ENCODE assay signal across 1 cellular context in the genomic region with DNA sequence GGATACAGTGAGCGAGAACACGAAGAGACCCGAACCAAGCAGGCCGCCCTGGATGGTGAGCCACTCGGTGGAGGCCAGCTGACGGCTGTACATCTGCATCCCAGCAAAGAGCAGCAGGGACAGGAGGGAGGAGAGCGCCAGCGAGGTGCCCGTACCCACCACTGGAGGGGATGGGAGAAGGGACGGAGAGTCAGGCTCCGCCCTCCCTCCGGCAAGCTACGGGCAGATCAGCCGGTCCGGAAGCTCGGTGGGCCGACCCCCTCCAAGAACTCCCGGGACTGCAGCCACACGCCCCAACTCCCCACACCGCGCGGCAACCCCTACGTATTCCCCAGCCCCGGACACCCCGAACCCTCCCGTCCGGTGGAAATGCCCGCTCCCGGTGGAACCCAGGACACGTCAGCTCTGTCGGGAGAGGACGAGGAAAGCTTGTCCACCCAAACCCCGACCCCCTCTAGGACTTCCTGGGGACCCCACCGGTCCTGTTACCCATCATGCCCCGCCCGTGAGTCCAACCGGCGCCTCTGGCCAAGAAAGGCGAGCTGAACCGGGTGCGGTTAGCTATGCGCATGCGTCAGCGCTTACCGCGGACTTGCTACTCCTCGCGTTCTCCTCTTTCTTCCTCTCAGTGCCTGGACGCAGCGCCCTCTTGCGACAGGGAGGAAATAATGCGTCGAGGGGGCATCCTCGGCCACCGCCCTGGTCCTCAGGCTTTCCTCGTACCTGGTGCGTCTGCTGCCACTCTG.
TF ChIP-seq lines count a peak whose summit lies in the region.

A gene (minus strand): TSS at position 573 of the 746 bp plus-strand sequence. CDS start 80 bp downstream, at position 493.

TF ChIP-seq in HepG2, 621 proteins besides CTCF, POLR2A, EP300 and RAD21 (continued from another document and continues in another):
- no peak for TF ChIP-seq ZNF354B (CRISPR knock-in tag; IDR thresholded peaks at IDR 0.05)
- peak; percentile 67 for TF ChIP-seq HNRNPK (IDR thresholded peaks at IDR 0.05; ENCODE audit: low read depth, low read length, poor library complexity, severe bottlenecking)
- no peak for TF ChIP-seq ZNF12 (CRISPR knock-in tag; IDR thresholded peaks at IDR 0.05)
- TF ChIP-seq ZFX (CRISPR knock-in tag; IDR thresholded peaks at IDR 0.05; ENCODE audit: low read depth) = no peak
- TF ChIP-seq PAF1 (CRISPR knock-in tag; IDR thresholded peaks at IDR 0.05) = no peak
- TF ChIP-seq, protein P1, sequence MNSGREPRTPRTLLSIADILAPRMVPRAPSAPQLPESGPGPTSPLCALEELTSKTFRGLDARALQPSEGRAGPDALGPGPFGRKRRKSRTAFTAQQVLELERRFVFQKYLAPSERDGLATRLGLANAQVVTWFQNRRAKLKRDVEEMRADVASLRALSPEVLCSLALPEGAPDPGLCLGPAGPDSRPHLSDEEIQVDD (CRISPR knock-in tag; IDR thresholded peaks at IDR 0.05; ENCODE audit: borderline replicate concordance) = no peak
- TF ChIP-seq, protein P2, sequence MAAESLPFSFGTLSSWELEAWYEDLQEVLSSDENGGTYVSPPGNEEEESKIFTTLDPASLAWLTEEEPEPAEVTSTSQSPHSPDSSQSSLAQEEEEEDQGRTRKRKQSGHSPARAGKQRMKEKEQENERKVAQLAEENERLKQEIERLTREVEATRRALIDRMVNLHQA (CRISPR knock-in tag; IDR thresholded peaks at IDR 0.05) = no peak
- peak; percentile 67; the same call in 1 of the 2 replicates for TF ChIP-seq CREM (IDR thresholded peaks at IDR 0.05)
- no peak for TF ChIP-seq CREM (CRISPR knock-in tag; IDR thresholded peaks at IDR 0.05)
- TF ChIP-seq ZNF766 (CRISPR knock-in tag; IDR thresholded peaks at IDR 0.05; ENCODE audit: borderline replicate concordance) = 0 out of 2 replicates have a peak, but pooled peaks have one; percentile 73
- no peak for TF ChIP-seq ZNF432 (CRISPR knock-in tag; IDR thresholded peaks at IDR 0.05; ENCODE audit: borderline replicate concordance)
- no peak for TF ChIP-seq ZMYM2 (CRISPR knock-in tag; IDR thresholded peaks at IDR 0.05)
- no peak for TF ChIP-seq ZNF674 (CRISPR knock-in tag; IDR thresholded peaks at IDR 0.05; ENCODE audit: low read depth)
- TF ChIP-seq ZNF619 (CRISPR knock-in tag; IDR thresholded peaks at IDR 0.05) = no peak
- TF ChIP-seq ZNF124 (CRISPR knock-in tag; IDR thresholded peaks at IDR 0.05) = no peak
- no peak for TF ChIP-seq KAT2B (IDR thresholded peaks at IDR 0.05; ENCODE audit: borderline replicate concordance, low read depth, low read length)
- 0 out of 2 replicates have a peak, but pooled peaks have one; percentile 46 for TF ChIP-seq TP53 (CRISPR knock-in tag; conservative IDR thresholded peaks at IDR 0.05)
- no peak for TF ChIP-seq SIX1 (CRISPR knock-in tag; IDR thresholded peaks at IDR 0.05; ENCODE audit: borderline replicate concordance)
- TF ChIP-seq ZNF317 (CRISPR knock-in tag; IDR thresholded peaks at IDR 0.05) = peak; percentile 17; the same call in 1 of the 2 replicates
- TF ChIP-seq ZNF775 (CRISPR knock-in tag; IDR thresholded peaks at IDR 0.05; ENCODE audit: borderline replicate concordance) = no peak
- no peak for TF ChIP-seq FOXP1 (IDR thresholded peaks at IDR 0.05)
- TF ChIP-seq FOXP1 (CRISPR knock-in tag; IDR thresholded peaks at IDR 0.05) = no peak
- TF ChIP-seq, protein P3, sequence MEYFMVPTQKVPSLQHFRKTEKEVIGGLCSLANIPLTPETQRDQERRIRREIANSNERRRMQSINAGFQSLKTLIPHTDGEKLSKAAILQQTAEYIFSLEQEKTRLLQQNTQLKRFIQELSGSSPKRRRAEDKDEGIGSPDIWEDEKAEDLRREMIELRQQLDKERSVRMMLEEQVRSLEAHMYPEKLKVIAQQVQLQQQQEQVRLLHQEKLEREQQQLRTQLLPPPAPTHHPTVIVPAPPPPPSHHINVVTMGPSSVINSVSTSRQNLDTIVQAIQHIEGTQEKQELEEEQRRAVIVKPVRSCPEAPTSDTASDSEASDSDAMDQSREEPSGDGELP (IDR thresholded peaks at IDR 0.05; ENCODE audit: borderline replicate concordance, low read depth) = no peak
- no peak for TF ChIP-seq TAF15 (IDR thresholded peaks at IDR 0.05; ENCODE audit: low read depth, low read length, poor library complexity, severe bottlenecking)
- no peak for TF ChIP-seq ZSCAN30 (CRISPR knock-in tag; IDR thresholded peaks at IDR 0.05)
- TF ChIP-seq ISX (CRISPR knock-in tag; conservative IDR thresholded peaks at IDR 0.05) = no peak
- TF ChIP-seq, protein P4, sequence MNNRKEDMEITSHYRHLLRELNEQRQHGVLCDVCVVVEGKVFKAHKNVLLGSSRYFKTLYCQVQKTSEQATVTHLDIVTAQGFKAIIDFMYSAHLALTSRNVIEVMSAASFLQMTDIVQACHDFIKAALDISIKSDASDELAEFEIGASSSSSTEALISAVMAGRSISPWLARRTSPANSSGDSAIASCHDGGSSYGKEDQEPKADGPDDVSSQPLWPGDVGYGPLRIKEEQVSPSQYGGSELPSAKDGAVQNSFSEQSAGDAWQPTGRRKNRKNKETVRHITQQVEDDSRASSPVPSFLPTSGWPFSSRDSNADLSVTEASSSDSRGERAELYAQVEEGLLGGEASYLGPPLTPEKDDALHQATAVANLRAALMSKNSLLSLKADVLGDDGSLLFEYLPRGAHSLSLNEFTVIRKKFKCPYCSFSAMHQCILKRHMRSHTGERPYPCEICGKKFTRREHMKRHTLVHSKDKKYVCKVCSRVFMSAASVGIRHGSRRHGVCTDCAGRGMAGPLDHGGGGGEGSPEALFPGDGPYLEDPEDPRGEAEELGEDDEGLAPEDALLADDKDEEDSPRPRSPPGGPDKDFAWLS (CRISPR knock-in tag; IDR thresholded peaks at IDR 0.05; ENCODE audit: borderline replicate concordance) = no peak
- TF ChIP-seq, protein P5, sequence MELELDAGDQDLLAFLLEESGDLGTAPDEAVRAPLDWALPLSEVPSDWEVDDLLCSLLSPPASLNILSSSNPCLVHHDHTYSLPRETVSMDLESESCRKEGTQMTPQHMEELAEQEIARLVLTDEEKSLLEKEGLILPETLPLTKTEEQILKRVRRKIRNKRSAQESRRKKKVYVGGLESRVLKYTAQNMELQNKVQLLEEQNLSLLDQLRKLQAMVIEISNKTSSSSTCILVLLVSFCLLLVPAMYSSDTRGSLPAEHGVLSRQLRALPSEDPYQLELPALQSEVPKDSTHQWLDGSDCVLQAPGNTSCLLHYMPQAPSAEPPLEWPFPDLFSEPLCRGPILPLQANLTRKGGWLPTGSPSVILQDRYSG (CRISPR knock-in tag; IDR thresholded peaks at IDR 0.05) = no peak
- TF ChIP-seq PITX1 (CRISPR knock-in tag; IDR thresholded peaks at IDR 0.05) = no peak; the same call in 1 of the 2 replicates
- TF ChIP-seq, protein P6, sequence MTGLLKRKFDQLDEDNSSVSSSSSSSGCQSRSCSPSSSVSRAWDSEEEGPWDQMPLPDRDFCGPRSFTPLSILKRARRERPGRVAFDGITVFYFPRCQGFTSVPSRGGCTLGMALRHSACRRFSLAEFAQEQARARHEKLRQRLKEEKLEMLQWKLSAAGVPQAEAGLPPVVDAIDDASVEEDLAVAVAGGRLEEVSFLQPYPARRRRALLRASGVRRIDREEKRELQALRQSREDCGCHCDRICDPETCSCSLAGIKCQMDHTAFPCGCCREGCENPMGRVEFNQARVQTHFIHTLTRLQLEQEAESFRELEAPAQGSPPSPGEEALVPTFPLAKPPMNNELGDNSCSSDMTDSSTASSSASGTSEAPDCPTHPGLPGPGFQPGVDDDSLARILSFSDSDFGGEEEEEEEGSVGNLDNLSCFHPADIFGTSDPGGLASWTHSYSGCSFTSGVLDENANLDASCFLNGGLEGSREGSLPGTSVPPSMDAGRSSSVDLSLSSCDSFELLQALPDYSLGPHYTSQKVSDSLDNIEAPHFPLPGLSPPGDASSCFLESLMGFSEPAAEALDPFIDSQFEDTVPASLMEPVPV (CRISPR knock-in tag; IDR thresholded peaks at IDR 0.05) = no peak; the same call in 1 of the 2 replicates
- TF ChIP-seq, protein P7, sequence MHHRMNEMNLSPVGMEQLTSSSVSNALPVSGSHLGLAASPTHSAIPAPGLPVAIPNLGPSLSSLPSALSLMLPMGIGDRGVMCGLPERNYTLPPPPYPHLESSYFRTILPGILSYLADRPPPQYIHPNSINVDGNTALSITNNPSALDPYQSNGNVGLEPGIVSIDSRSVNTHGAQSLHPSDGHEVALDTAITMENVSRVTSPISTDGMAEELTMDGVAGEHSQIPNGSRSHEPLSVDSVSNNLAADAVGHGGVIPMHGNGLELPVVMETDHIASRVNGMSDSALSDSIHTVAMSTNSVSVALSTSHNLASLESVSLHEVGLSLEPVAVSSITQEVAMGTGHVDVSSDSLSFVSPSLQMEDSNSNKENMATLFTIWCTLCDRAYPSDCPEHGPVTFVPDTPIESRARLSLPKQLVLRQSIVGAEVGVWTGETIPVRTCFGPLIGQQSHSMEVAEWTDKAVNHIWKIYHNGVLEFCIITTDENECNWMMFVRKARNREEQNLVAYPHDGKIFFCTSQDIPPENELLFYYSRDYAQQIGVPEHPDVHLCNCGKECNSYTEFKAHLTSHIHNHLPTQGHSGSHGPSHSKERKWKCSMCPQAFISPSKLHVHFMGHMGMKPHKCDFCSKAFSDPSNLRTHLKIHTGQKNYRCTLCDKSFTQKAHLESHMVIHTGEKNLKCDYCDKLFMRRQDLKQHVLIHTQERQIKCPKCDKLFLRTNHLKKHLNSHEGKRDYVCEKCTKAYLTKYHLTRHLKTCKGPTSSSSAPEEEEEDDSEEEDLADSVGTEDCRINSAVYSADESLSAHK (CRISPR knock-in tag; IDR thresholded peaks at IDR 0.05; ENCODE audit: borderline replicate concordance) = no peak
- no peak for TF ChIP-seq TMF1 (CRISPR knock-in tag; IDR thresholded peaks at IDR 0.05; ENCODE audit: low read depth)
- TF ChIP-seq ZNF75D (CRISPR knock-in tag; IDR thresholded peaks at IDR 0.05; ENCODE audit: borderline replicate concordance) = no peak
- TF ChIP-seq, protein P8, sequence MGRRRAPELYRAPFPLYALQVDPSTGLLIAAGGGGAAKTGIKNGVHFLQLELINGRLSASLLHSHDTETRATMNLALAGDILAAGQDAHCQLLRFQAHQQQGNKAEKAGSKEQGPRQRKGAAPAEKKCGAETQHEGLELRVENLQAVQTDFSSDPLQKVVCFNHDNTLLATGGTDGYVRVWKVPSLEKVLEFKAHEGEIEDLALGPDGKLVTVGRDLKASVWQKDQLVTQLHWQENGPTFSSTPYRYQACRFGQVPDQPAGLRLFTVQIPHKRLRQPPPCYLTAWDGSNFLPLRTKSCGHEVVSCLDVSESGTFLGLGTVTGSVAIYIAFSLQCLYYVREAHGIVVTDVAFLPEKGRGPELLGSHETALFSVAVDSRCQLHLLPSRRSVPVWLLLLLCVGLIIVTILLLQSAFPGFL (CRISPR knock-in tag; IDR thresholded peaks at IDR 0.05) = no peak
- 0 out of 2 replicates have a peak, but pooled peaks have one; percentile 55 for TF ChIP-seq ZNF790 (CRISPR knock-in tag; IDR thresholded peaks at IDR 0.05; ENCODE audit: borderline replicate concordance)
- TF ChIP-seq, protein P9, sequence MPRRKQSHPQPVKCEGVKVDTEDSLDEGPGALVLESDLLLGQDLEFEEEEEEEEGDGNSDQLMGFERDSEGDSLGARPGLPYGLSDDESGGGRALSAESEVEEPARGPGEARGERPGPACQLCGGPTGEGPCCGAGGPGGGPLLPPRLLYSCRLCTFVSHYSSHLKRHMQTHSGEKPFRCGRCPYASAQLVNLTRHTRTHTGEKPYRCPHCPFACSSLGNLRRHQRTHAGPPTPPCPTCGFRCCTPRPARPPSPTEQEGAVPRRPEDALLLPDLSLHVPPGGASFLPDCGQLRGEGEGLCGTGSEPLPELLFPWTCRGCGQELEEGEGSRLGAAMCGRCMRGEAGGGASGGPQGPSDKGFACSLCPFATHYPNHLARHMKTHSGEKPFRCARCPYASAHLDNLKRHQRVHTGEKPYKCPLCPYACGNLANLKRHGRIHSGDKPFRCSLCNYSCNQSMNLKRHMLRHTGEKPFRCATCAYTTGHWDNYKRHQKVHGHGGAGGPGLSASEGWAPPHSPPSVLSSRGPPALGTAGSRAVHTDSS (CRISPR knock-in tag; conservative IDR thresholded peaks at IDR 0.05) = no peak
- TF ChIP-seq, protein P10, sequence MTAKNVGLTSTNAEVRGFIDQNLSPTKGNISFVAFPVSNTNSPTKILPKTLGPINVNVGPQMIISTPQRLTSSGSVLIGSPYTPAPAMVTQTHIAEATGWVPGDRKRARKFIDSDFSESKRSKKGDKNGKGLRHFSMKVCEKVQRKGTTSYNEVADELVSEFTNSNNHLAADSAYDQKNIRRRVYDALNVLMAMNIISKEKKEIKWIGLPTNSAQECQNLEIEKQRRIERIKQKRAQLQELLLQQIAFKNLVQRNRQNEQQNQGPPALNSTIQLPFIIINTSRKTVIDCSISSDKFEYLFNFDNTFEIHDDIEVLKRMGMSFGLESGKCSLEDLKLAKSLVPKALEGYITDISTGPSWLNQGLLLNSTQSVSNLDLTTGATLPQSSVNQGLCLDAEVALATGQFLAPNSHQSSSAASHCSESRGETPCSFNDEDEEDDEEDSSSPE (CRISPR knock-in tag; IDR thresholded peaks at IDR 0.05) = peak; percentile 65
- TF ChIP-seq, protein P11, sequence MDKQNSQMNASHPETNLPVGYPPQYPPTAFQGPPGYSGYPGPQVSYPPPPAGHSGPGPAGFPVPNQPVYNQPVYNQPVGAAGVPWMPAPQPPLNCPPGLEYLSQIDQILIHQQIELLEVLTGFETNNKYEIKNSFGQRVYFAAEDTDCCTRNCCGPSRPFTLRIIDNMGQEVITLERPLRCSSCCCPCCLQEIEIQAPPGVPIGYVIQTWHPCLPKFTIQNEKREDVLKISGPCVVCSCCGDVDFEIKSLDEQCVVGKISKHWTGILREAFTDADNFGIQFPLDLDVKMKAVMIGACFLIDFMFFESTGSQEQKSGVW (CRISPR knock-in tag; IDR thresholded peaks at IDR 0.05; ENCODE audit: borderline replicate concordance) = no peak
- TF ChIP-seq, protein P12, sequence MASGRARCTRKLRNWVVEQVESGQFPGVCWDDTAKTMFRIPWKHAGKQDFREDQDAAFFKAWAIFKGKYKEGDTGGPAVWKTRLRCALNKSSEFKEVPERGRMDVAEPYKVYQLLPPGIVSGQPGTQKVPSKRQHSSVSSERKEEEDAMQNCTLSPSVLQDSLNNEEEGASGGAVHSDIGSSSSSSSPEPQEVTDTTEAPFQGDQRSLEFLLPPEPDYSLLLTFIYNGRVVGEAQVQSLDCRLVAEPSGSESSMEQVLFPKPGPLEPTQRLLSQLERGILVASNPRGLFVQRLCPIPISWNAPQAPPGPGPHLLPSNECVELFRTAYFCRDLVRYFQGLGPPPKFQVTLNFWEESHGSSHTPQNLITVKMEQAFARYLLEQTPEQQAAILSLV (CRISPR knock-in tag; IDR thresholded peaks at IDR 0.05; ENCODE audit: borderline replicate concordance) = peak; percentile 70
- 0 out of 2 replicates have a peak, but pooled peaks have one; percentile 18 for TF ChIP-seq ZNF773 (CRISPR knock-in tag; IDR thresholded peaks at IDR 0.05; ENCODE audit: borderline replicate concordance)
- no peak for TF ChIP-seq ZNF672 (CRISPR knock-in tag; IDR thresholded peaks at IDR 0.05)
- TF ChIP-seq, protein P13, sequence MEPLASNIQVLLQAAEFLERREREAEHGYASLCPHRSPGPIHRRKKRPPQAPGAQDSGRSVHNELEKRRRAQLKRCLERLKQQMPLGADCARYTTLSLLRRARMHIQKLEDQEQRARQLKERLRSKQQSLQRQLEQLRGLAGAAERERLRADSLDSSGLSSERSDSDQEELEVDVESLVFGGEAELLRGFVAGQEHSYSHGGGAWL (CRISPR knock-in tag; IDR thresholded peaks at IDR 0.05) = peak; percentile 88
